ENCODE assay signal across 11 cellular contexts in the genomic region with DNA sequence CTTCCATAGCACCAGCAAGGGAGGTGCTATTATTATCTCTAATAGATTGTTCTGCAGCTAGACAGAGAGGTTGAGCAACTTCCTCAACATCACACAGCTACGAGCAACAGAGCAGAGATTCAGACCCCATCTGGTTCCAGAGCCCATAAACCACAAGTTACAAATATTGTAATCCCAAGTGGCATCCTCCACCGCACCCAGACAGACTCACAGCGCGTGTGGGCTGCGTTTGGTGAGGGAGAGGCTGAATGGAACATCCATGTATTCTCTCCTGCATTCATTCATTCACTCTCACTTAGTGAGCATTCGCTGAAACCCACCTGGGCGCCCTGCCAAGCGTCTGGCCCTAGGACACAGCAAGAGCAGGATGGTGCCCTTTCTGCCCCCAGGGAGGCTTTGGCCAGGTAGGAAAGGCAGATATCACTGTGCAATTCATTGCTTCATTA. TPM values are rescaled to one million over a fixed set of nuclear protein-coding genes. Genes with fewer than 3 reads are reported as not detected.
DNase-seq lines count a peak whose midpoint lies in the region; ATAC-seq and TF ChIP-seq lines count a peak whose summit lies in the region.
"Had no signal": no experiment of that assay in that cellular context is flagged by ENCODE, and none has a peak within 500 bp of the region (broad histone marks: within the 10 kb centered on the region; RNA-seq: fewer than 3 reads in every experiment).

No MANE protein-coding gene starts in this region.

- peaks cover 60 to 92% of the 10 kb centered on the region in 2 experiments for H3K4me1 ChIP-seq in HCT116 (ENCODE audit: control insufficient read depth in 1 of 2, insufficient read depth in 2 of 2, low read length in 2 of 2)
- peaks cover 0 to 5% (median 1%) of the 10 kb centered on the region in 4 donors for H3K4me1 ChIP-seq in right lobe of liver
- H3K4me1 ChIP-seq in Peyer's patch = no peaks in the 10 kb centered on the region
- peaks cover 7% of the 10 kb centered on the region for H3K4me1 ChIP-seq in ovary (ENCODE audit: insufficient read depth)

- H3K9ac ChIP-seq in HCT116 (ENCODE audit: low read length) = peak overlapping the region; percentile 80

- H3K9me2 ChIP-seq in HCT116 (ENCODE audit: insufficient read depth) = no peaks in the 10 kb centered on the region

- H3K79me2 ChIP-seq in HCT116 (ENCODE audit: insufficient read depth, low read length) = no peaks in the 10 kb centered on the region

- H3K36me3 Mint-ChIP-seq in activated T-helper 17 cell treated with anti-CD3 and anti-CD28 coated beads, Interleukin-2, amount 50 U/mL, for 72 hours (ENCODE audit: low read depth) = no peaks in the 10 kb centered on the region

- TF ChIP-seq POLR2A in HCT116 (IDR thresholded peaks at IDR 0.05; ENCODE audit: borderline replicate concordance, extremely low read depth, insufficient read depth, insufficient read length) = no peak
- TF ChIP-seq POLR2A in right lobe of liver (IDR thresholded peaks at IDR 0.05) = no peak
- no peak for TF ChIP-seq POLR2A in Peyer's patch (IDR thresholded peaks at IDR 0.05)
- TF ChIP-seq POLR2A in ovary (IDR thresholded peaks at IDR 0.05) = no peak

- POLR2A ChIA-PET in AG04449 (lab: Yijun Ruan, JAX) (interaction anchor here (1.5 kb wide), 1 partner anchor 17 kb away, joined by 5 read pairs; no protein-coding TSS in a partner anchor), HCT116 (lab: Charles Lee) (interaction anchor here (1.0 to 5.4 kb wide), 5 partner anchors 9 to 23 kb away, joined by 3 to 43 read pairs (median 7); no protein-coding TSS in a partner anchor)

- H3K27me3 ChIP-seq in HCT116 (ENCODE audit: insufficient read depth, low read length) = no peaks in the 10 kb centered on the region
- H3K27me3 ChIP-seq in right lobe of liver = no peaks in the 10 kb centered on the region
- no peaks in the 10 kb centered on the region for H3K27me3 ChIP-seq in Peyer's patch
- no peaks in the 10 kb centered on the region for H3K27me3 ChIP-seq in ovary

- peak overlapping the region; percentile 64 for H3K4me2 ChIP-seq in HCT116 (ENCODE audit: low read length)

- no peaks in the 10 kb centered on the region for H3K27me3 Mint-ChIP-seq in activated T-helper 17 cell treated with anti-CD3 and anti-CD28 coated beads, Interleukin-2, amount 50 U/mL, for 72 hours

- H3K27ac ChIP-seq in HCT116 (ENCODE audit: low read depth, low read length) (peak overlapping the region; percentile 96), right lobe of liver (peak overlapping the region in 2 of 3 donors; percentile 43 to 48), Peyer's patch (peak overlapping the region in 2 of 4 donors; percentile 22 to 33), ovary (no peak overlapping the region)

- intact Hi-C loops in HCT116 (cut with micrococcal nuclease) = no loop called here
- intact Hi-C loops in right lobe of liver (cut with DNase I) = no loop called here
- intact Hi-C loops in ovary (cut with DNase I) = no loop called here

- TF ChIP-seq CTCF in AG04449 (IDR thresholded peaks at IDR 0.05; ENCODE audit: insufficient read depth, low read length, missing control alignments) (no peak), HCT116 (IDR thresholded peaks at IDR 0.05 in 2 of 3, conservative IDR thresholded peaks at IDR 0.05 in 1 of 3; ENCODE audit: borderline replicate concordance in 1 of 3, insufficient read depth in 1 of 3, low read depth in 2 of 3, low read length in 2 of 3) (no peak), right lobe of liver (IDR thresholded peaks at IDR 0.05) (no peak), Peyer's patch (IDR thresholded peaks at IDR 0.05) (no peak), ovary (IDR thresholded peaks at IDR 0.05) (no peak)

- H3K36me3 ChIP-seq in HCT116 (ENCODE audit: control insufficient read depth in 1 of 2, insufficient read depth in 2 of 2, low read length in 2 of 2) = no peaks in the 10 kb centered on the region
- no peaks in the 10 kb centered on the region for H3K36me3 ChIP-seq in right lobe of liver
- H3K36me3 ChIP-seq in Peyer's patch = no peaks in the 10 kb centered on the region
- H3K36me3 ChIP-seq in ovary = no peaks in the 10 kb centered on the region

- DNase-seq in AG04449 (ENCODE audit: low read depth, low spot score) = peak; percentile 28
- DNase-seq in HCT116 (ENCODE audit: low read depth, low spot score) = no peak
- DNase-seq in right lobe of liver = peak in 1 of 3 donors; percentile 52
- no peak for DNase-seq in Peyer's patch
- DNase-seq in ovary = no peak
- no peak for DNase-seq in HT-29 (ENCODE audit: low spot score)
- DNase-seq: activated CD8-positive, alpha-beta memory T cell treated with anti-CD3 and anti-CD28 coated beads, Interleukin-2, amount 50 U/mL, for 48 hours; effector CD8-positive, alpha-beta T cell; Karpas-422 had no signal

- no peak for TF ChIP-seq EP300 in ovary (IDR thresholded peaks at IDR 0.05)

- ATAC-seq in HCT116 = peak; percentile 14
- peak; percentile 24 for ATAC-seq in activated T-helper 17 cell treated with anti-CD3 and anti-CD28 coated beads, Interleukin-2, amount 50 U/mL, for 72 hours (replicated peaks)
- ATAC-seq in right lobe of liver = peak in 3 of 4 donors; percentile 10 to 37 (median 20)
- ATAC-seq in GM21723 (IDR thresholded peaks at IDR 0.05; ENCODE audit: unreplicated experiment) = no peak

- CTCF ChIA-PET in AG04449 (lab: Yijun Ruan, JAX) (interaction anchor here (0.7 to 1.4 kb wide), 2 partner anchors 24 to 99 kb away, joined by 3 read pairs; no protein-coding TSS in a partner anchor), HCT116 (lab: Charles Lee) (no interaction called here)

- RAD21 ChIA-PET in HCT116 (lab: Charles Lee; ENCODE audit: low non-redundant PET in 1 of 2, low total read pairs in 2 of 2, uncharacterized antibody in 2 of 2, unreplicated experiment in 2 of 2) = interaction anchor here in 1 of 2 experiments (1.1 to 1.7 kb wide), 4 partner anchors 11 to 105 kb away, joined by 3 read pairs; no protein-coding TSS in a partner anchor

- no peaks in the 10 kb centered on the region for H4K20me1 ChIP-seq in HCT116 (ENCODE audit: insufficient read depth)

- peaks cover 15% of the 10 kb centered on the region for H3K4me1 Mint-ChIP-seq in activated T-helper 17 cell treated with anti-CD3 and anti-CD28 coated beads, Interleukin-2, amount 50 U/mL, for 72 hours

- H3K4me3 ChIP-seq in AG04449 (ENCODE audit: low read depth, low read length) = no peak overlapping the region
- peak overlapping the region in 1 of 2 experiments; percentile 29; a peak in 1 of 4 replicates for H3K4me3 ChIP-seq in HCT116 (replicated peaks in 1 of 2; ENCODE audit: low read depth in 1 of 2, low read length in 2 of 2)
- H3K4me3 ChIP-seq in right lobe of liver = no peak overlapping the region
- H3K4me3 ChIP-seq in Peyer's patch = no peak overlapping the region
- no peak overlapping the region for H3K4me3 ChIP-seq in ovary

- H2AFZ ChIP-seq in HCT116 (ENCODE audit: low read depth, low read length, poor library complexity, severe bottlenecking) = no peak overlapping the region

- H3K9me3 Mint-ChIP-seq in activated T-helper 17 cell treated with anti-CD3 and anti-CD28 coated beads, Interleukin-2, amount 50 U/mL, for 72 hours = no peaks in the 10 kb centered on the region

- no peak for TF ChIP-seq RAD21 in HCT116 (IDR thresholded peaks at IDR 0.05; ENCODE audit: low read depth)

- 36% methylated on average over 8 of the region's 8 CpGs for whole genome bisulfite sequencing in right lobe of liver (ENCODE audit: insufficient coverage, low coverage, low lambda C conversion rate, missing lambda C conversion rate)
- WGBS in ovary, 3 donors = 39 to 43% (median 40%) methylated on average over 8 of the region's 8 CpGs

- no peak overlapping the region for H3K4me3 Mint-ChIP-seq in activated T-helper 17 cell treated with anti-CD3 and anti-CD28 coated beads, Interleukin-2, amount 50 U/mL, for 72 hours

- H3K27ac Mint-ChIP-seq in activated T-helper 17 cell treated with anti-CD3 and anti-CD28 coated beads, Interleukin-2, amount 50 U/mL, for 72 hours = no peak overlapping the region

- H3K9me3 ChIP-seq in HCT116 (ENCODE audit: control insufficient read depth in 1 of 2, insufficient read depth in 1 of 2, low read depth in 1 of 2, low read length in 2 of 2) = no peaks in the 10 kb centered on the region
- H3K9me3 ChIP-seq in right lobe of liver = no peaks in the 10 kb centered on the region
- H3K9me3 ChIP-seq in Peyer's patch = no peaks in the 10 kb centered on the region
- no peaks in the 10 kb centered on the region for H3K9me3 ChIP-seq in ovary

- BruUV-seq in HCT116 (replicated peaks; lab: Mats Ljungman, UMichigan) = no TSS peak

TF ChIP-seq in HCT116, 20 proteins besides CTCF, POLR2A, EP300 and RAD21 (continues in another document):
- no peak for TF ChIP-seq JUND (IDR thresholded peaks at IDR 0.05)
- TF ChIP-seq ZFX (IDR thresholded peaks at IDR 0.05) = no peak
- no peak for TF ChIP-seq SRF (IDR thresholded peaks at IDR 0.05; ENCODE audit: low read depth)
- no peak for TF ChIP-seq ELF1 (IDR thresholded peaks at IDR 0.05; ENCODE audit: borderline replicate concordance, low read depth)

RNA-seq across cellular contexts. Expression of a gene that starts 33.5 kb away (rescaled TPM):
- total RNA-seq in HCT116 (2021; ENCODE audit: unreplicated experiment) (75.4 TPM), right lobe of liver (1 to 10 TPM in 3 of 6 experiments, under 1 TPM in 1, not detected in 2; 0.15 to 2.0 (median 1.6) TPM), Peyer's patch (10 to 100 TPM in 2 of 4 donors, 1 to 10 TPM in 2; 7.4 to 19.3 (median 10.6) TPM), ovary (1 to 10 TPM in 5 of 7 donors, under 1 TPM in 2; 0.35 to 8.3 (median 1.9) TPM)
- 105 and 129 TPM in 2 replicates for polyA plus RNA-seq in HCT116 (2012)
- total RNA-seq in activated T-helper 17 cell treated with anti-CD3 and anti-CD28 coated beads, Interleukin-2, amount 50 U/mL, for 72 hours = 100 to 1,000 TPM; 175 to 300 TPM
- polyA plus RNA-seq in ovary = 1 to 10 TPM; 1.1 to 3.1 TPM
- total RNA-seq in HT-29 (2014; rRNA removed; shearing (Covaris generic)) = 48.5 and 50.2 TPM in 2 replicates

RNA-seq across cellular contexts. Expression of a gene that starts 53.6 kb away (rescaled TPM):
- total RNA-seq in HCT116 (2021; ENCODE audit: unreplicated experiment) (not detected), right lobe of liver (under 1 TPM in 4 of 6 experiments, not detected in 2; 0.10 to 0.75 (median 0.19) TPM), Peyer's patch (not detected), ovary (1 to 10 TPM in 4 of 7 donors, under 1 TPM in 2, not detected in 1; 0.73 to 4.5 (median 1.2) TPM)
- 0.04 and 0.05 TPM in 2 replicates for polyA plus RNA-seq in HCT116 (2012)
- total RNA-seq in activated T-helper 17 cell treated with anti-CD3 and anti-CD28 coated beads, Interleukin-2, amount 50 U/mL, for 72 hours = 10 to 100 TPM; 41.1 to 88.6 TPM
- polyA plus RNA-seq in ovary = under 1 TPM in 1 of 2 donors, not detected in 1; 0.46 TPM
- total RNA-seq in HT-29 (2014; rRNA removed; shearing (Covaris generic)) = not detected in 2 replicates

Comparison
In these comparisons a context has a peak if more than half of its experiments do, and no peak if none do; other contexts are left out.
1. H3K27ac ChIP-seq: peak in HCT116 (single experiment) and right lobe of liver (2 of 3); none in ovary (0 of 2).
2. RNA of a gene that starts 53.6 kb away (total RNA-seq): 41.1 to 88.6 TPM in activated T-helper 17 cell treated with anti-CD3 and anti-CD28 coated beads, Interleukin-2, amount 50 U/mL, for 72 hours; 0.73 to 4.5 TPM in ovary, 0.10 to 0.75 TPM in right lobe of liver, not detected in HCT116 (single experiment), not detected in Peyer's patch and not detected in HT-29; every median in the first group is over 4 times any median in the second.